In genomic region chr2:19051238-19051831, GRCh38 we compare ENCODE assay signal across 17 cellular contexts.
DNase-seq lines count a peak whose midpoint lies in the region; ATAC-seq and TF ChIP-seq lines count a peak whose summit lies in the region.
"Had no signal": no experiment of that assay in that cellular context is flagged by ENCODE, and none has a peak within 500 bp of the region (broad histone marks: within the 10 kb centered on the region; RNA-seq: fewer than 3 reads in every experiment).

No MANE protein-coding gene starts in this region.

- ATAC-seq in aorta (ENCODE audit: low FRiP score) (peak; percentile 7), gastroesophageal sphincter (no peak), HG03139 (IDR thresholded peaks at IDR 0.05; ENCODE audit: unreplicated experiment) (no peak)

- H3K27ac ChIP-seq in aorta (ENCODE audit: low read depth in 1 of 2, low read length in 2 of 2) (no peak overlapping the region), gastroesophageal sphincter (no peak overlapping the region)
- H3K27ac ChIP-seq: BLaER1 treated with 17β-estradiol and CSF1 and Interleukin-3, amounts not matched to agents 10 nM and 100 nM had no signal

- H3K36me3 Mint-ChIP-seq in activated CD4-positive, alpha-beta T cell treated with anti-CD3 and anti-CD28 coated beads, Interleukin-2, amount 10 ng/mL, durations not matched to agents 24 days and 14 days (ENCODE audit: low read depth): no peaks in the 10 kb centered on the region

- H3K9me3 ChIP-seq in aorta (ENCODE audit: control insufficient read depth, low read length) (no peaks in the 10 kb centered on the region), gastroesophageal sphincter (no peaks in the 10 kb centered on the region)
- H3K9me3 ChIP-seq: MG63 had no signal

- peak; percentile 13 for TF ChIP-seq CTCF in epithelial cell of proximal tubule (conservative IDR thresholded peaks at IDR 0.05; ENCODE audit: low read depth, low read length)
- no peak for TF ChIP-seq CTCF in gastroesophageal sphincter (IDR thresholded peaks at IDR 0.05)

- no peaks in the 10 kb centered on the region for H3K9me3 Mint-ChIP-seq in activated CD4-positive, alpha-beta T cell treated with anti-CD3 and anti-CD28 coated beads, Interleukin-2, amount 10 ng/mL, durations not matched to agents 24 days and 14 days

- H3K4me3 ChIP-seq in epithelial cell of proximal tubule (ENCODE audit: low read depth, low read length) (no peak overlapping the region), aorta (ENCODE audit: low read length in 2 of 2) (no peak overlapping the region), gastroesophageal sphincter (no peak overlapping the region)
- H3K4me3 ChIP-seq: BLaER1 treated with 17β-estradiol and CSF1 and Interleukin-3, amounts not matched to agents 10 nM and 100 nM; MG63 had no signal

- no peak for TF ChIP-seq EP300 in gastroesophageal sphincter (IDR thresholded peaks at IDR 0.05)

- no peaks in the 10 kb centered on the region for H3K27me3 Mint-ChIP-seq in activated CD4-positive, alpha-beta T cell treated with anti-CD3 and anti-CD28 coated beads, Interleukin-2, amount 10 ng/mL, durations not matched to agents 24 days and 14 days

- in situ Hi-C loops in SK-MEL-5 (cut with HindIII; ENCODE audit: low pct_unique_long_range_greater_than_20kb, low sequenced_read_pairs): no loop called here

- H3K36me3 ChIP-seq in aorta (ENCODE audit: control insufficient read depth in 1 of 2, insufficient read depth in 2 of 2, low read length in 1 of 2) (no peaks in the 10 kb centered on the region), gastroesophageal sphincter (no peaks in the 10 kb centered on the region)
- H3K36me3 ChIP-seq: BLaER1 treated with 17β-estradiol and CSF1 and Interleukin-3, amounts not matched to agents 10 nM and 100 nM; MG63 had no signal

- H3K27me3 ChIP-seq in aorta (ENCODE audit: control insufficient read depth in 1 of 2, insufficient read depth in 2 of 2, low read length in 1 of 2) (no peaks in the 10 kb centered on the region), gastroesophageal sphincter (no peaks in the 10 kb centered on the region)
- H3K27me3 ChIP-seq: BLaER1 treated with 17β-estradiol and CSF1 and Interleukin-3, amounts not matched to agents 10 nM and 100 nM; MG63 had no signal

- no peak overlapping the region for H3K4me3 Mint-ChIP-seq in activated CD4-positive, alpha-beta T cell treated with anti-CD3 and anti-CD28 coated beads, Interleukin-2, amount 10 ng/mL, durations not matched to agents 24 days and 14 days

- H3K27ac Mint-ChIP-seq in activated CD4-positive, alpha-beta T cell treated with anti-CD3 and anti-CD28 coated beads, Interleukin-2, amount 10 ng/mL, durations not matched to agents 24 days and 14 days: no peak overlapping the region

- intact Hi-C loops in activated CD4-positive, alpha-beta T cell treated with anti-CD3 and anti-CD28 coated beads, Interleukin-2, amount 10 ng/mL, durations not matched to agents 24 days and 14 days (cut with micrococcal nuclease): no loop called here
- intact Hi-C loops in aorta (cut with DNase I): no loop called here

- peaks cover 0 to 6% of the 10 kb centered on the region in 2 donors for H3K4me1 ChIP-seq in aorta (ENCODE audit: control insufficient read depth in 1 of 2, insufficient read depth in 2 of 2, low read length in 2 of 2)
- peaks cover 0 to 12% (median 0%) of the 10 kb centered on the region in 3 donors for H3K4me1 ChIP-seq in gastroesophageal sphincter

- no peaks in the 10 kb centered on the region for H3K4me1 Mint-ChIP-seq in activated CD4-positive, alpha-beta T cell treated with anti-CD3 and anti-CD28 coated beads, Interleukin-2, amount 10 ng/mL, durations not matched to agents 24 days and 14 days

- 22 to 29% methylated on average over 5 of the region's 5 CpGs for WGBS in aorta, 2 donors
- WGBS in gastroesophageal sphincter (ENCODE audit: low coverage in 1 of 2), 2 donors: 88 to 92% methylated on average over 4 to 5 of the region's 5 CpGs

- no peak for TF ChIP-seq POLR2A in gastroesophageal sphincter (IDR thresholded peaks at IDR 0.05)

- DNase-seq in activated CD4-positive, alpha-beta T cell treated with anti-CD3 and anti-CD28 coated beads, Interleukin-2, amount 10 ng/mL, durations not matched to agents 24 days and 14 days: peak; percentile 10
- DNase-seq in activated CD4-positive, alpha-beta T cell treated with anti-CD3 and anti-CD28 coated beads for 4 hours: no peak
- DNase-seq in SK-MEL-5 (ENCODE audit: low read depth, low spot score) (peak; percentile 30), epithelial cell of proximal tubule (ENCODE audit: low read depth) (no peak), aorta (no peak), AML-193 (lab: John Stamatoyannopoulos, UW) (no peak)
- DNase-seq: Karpas-422; MG63; NCI-H1417; NCI-H187 treated with DMSO at 0.1 percent for 48 hours; NCI-H446; NCI-H69; NK-92 treated with Interleukin-12 subunit alpha and Interleukin-12 subunit beta, amount 100 ng/mL, for 24 hours; RPMI8226 had no signal

Comparison
In these comparisons a context has a peak if more than half of its experiments do, and no peak if none do; other contexts are left out.
1. DNase-seq: peak in activated CD4-positive, alpha-beta T cell treated with anti-CD3 and anti-CD28 coated beads, Interleukin-2, amount 10 ng/mL, durations not matched to agents 24 days and 14 days (single experiment) and SK-MEL-5 (single experiment); none in activated CD4-positive, alpha-beta T cell treated with anti-CD3 and anti-CD28 coated beads for 4 hours (0 of 2), epithelial cell of proximal tubule (single experiment), aorta (0 of 2) and AML-193 (0 of 2).